12 cellular contexts compared by ENCODE assay signal in the genomic region with DNA sequence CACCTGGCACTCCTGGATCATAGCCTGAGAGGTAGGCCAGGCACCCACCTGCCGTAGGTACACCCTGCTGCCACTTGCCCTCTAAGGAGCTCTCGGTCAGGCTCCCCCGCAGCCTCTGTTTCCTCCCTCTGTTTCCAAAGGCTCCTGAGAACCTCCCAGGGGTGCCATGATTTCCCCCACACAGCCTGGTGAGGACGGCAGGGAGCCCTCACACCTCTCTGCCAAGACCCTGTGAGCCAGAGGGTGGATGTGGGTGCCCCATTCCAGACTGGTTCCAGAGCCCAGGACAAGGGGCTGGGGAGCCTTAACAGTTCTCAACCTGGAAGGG. TPM values are rescaled to one million over a fixed set of nuclear protein-coding genes. Genes with fewer than 3 reads are reported as not detected.
A peak's percentile ranks its signal among the peaks of the same experiment; 100 is the strongest.
DNase-seq lines count a peak whose midpoint lies in the region; ATAC-seq and TF ChIP-seq lines count a peak whose summit lies in the region.
"Had no signal": no experiment of that assay in that cellular context is flagged by ENCODE, and none has a peak within 500 bp of the region (broad histone marks: within the 10 kb centered on the region; RNA-seq: fewer than 3 reads in every experiment).

No MANE protein-coding gene starts in this region.

- no peak overlapping the region for H3K9ac ChIP-seq in IMR-90 (ENCODE audit: low read depth, low read length)
- H3K9ac ChIP-seq in GM23248 = no peak overlapping the region

- no peaks in the 10 kb centered on the region for H3K36me3 Mint-ChIP-seq in activated T-cell treated with anti-CD3 and anti-CD28 coated beads, Interleukin-2, amount 50 U/mL, for 72 hours (ENCODE audit: insufficient read depth in 2 of 2)
- peaks cover 7% of the 10 kb centered on the region for H3K36me3 Mint-ChIP-seq in effector memory CD8-positive, alpha-beta T cell (ENCODE audit: insufficient read depth)

- H3K9me1 ChIP-seq in IMR-90 (ENCODE audit: insufficient read depth, low read length) = 0 out of 2 replicates have a peak, but pooled peaks cover under 1% of the 10 kb centered on the region

- H2BK120ac ChIP-seq in IMR-90 (ENCODE audit: low read depth, low read length) = no peak overlapping the region

- H4K8ac ChIP-seq in IMR-90 (ENCODE audit: low read depth in 2 of 2, low read length in 2 of 2) = no peak overlapping the region

- H4K20me1 ChIP-seq in IMR-90 (ENCODE audit: insufficient read depth, low read length) = no peaks in the 10 kb centered on the region
- H4K20me1 ChIP-seq in GM23248 (ENCODE audit: insufficient read depth) = no peaks in the 10 kb centered on the region

- no peak overlapping the region for H2AK5ac ChIP-seq in IMR-90 (ENCODE audit: low read depth, low read length)

- H3K4me1 ChIP-seq in IMR-90 (ENCODE audit: control insufficient read depth, insufficient read depth, low read length) (peaks cover 5% of the 10 kb centered on the region; the same call in 1 of the 2 replicates), psoas muscle (peaks cover 52% of the 10 kb centered on the region), GM23248 (ENCODE audit: insufficient read depth) (no peaks in the 10 kb centered on the region)

- POLR2A ChIA-PET in IMR-90 (lab: Charles Lee; ENCODE audit: unreplicated experiment) = no interaction called here

- dilution Hi-C loops in IMR-90 (cut with HindIII; ENCODE audit: low sequenced_read_pairs, unreplicated experiment) = no loop called here

- H3K23ac ChIP-seq in IMR-90 (ENCODE audit: low read depth, low read length) = no peak overlapping the region

- H2BK20ac ChIP-seq in IMR-90 (ENCODE audit: low read depth, low read length) = no peak overlapping the region

- no peak overlapping the region for H3K56ac ChIP-seq in IMR-90 (ENCODE audit: extremely low read depth, insufficient read depth, low read length)

- H3K4me3 ChIP-seq in IMR-90 (ENCODE audit: insufficient read depth, low read depth, low read length) = no peak overlapping the region
- peak overlapping the region; percentile 87 for H3K4me3 ChIP-seq in psoas muscle
- no peak overlapping the region for H3K4me3 ChIP-seq in GM23248
- H3K4me3 ChIP-seq in lower leg skin (ENCODE audit: low read depth, poor library complexity, severe bottlenecking) = no peak overlapping the region

- no peaks in the 10 kb centered on the region for H3K79me2 ChIP-seq in GM23248 (ENCODE audit: insufficient read depth)

- no peak for TF ChIP-seq CTCF in IMR-90 (conservative IDR thresholded peaks at IDR 0.05; ENCODE audit: low read depth, low read length)
- no peak for TF ChIP-seq CTCF in psoas muscle (IDR thresholded peaks at IDR 0.05)
- TF ChIP-seq CTCF in lower leg skin (IDR thresholded peaks at IDR 0.05) = no peak

- no peak overlapping the region for H4K91ac ChIP-seq in IMR-90 (ENCODE audit: insufficient read depth, low read depth, low read length)

- no peak overlapping the region for H2BK15ac ChIP-seq in IMR-90 (ENCODE audit: low read depth, low read length)

- H3K4me1 Mint-ChIP-seq in activated T-cell treated with anti-CD3 and anti-CD28 coated beads, Interleukin-2, amount 50 U/mL, for 72 hours (ENCODE audit: low read depth) = peaks cover 4% of the 10 kb centered on the region
- H3K4me1 Mint-ChIP-seq in effector memory CD8-positive, alpha-beta T cell (ENCODE audit: low read depth in 2 of 2) = peaks cover 17% of the 10 kb centered on the region in 2 donors

- TF ChIP-seq RAD21 in IMR-90 (IDR thresholded peaks at IDR 0.05; ENCODE audit: low read length) = no peak

- H3K14ac ChIP-seq in IMR-90 (replicated peaks; ENCODE audit: low read depth, low read length) = no peak overlapping the region

- peak overlapping the region; percentile 61 to 96 for H3K4me3 Mint-ChIP-seq in activated T-cell treated with anti-CD3 and anti-CD28 coated beads, Interleukin-2, amount 50 U/mL, for 72 hours
- peak overlapping the region; percentile 99 to 100 for H3K4me3 Mint-ChIP-seq in effector memory CD8-positive, alpha-beta T cell

- no peaks in the 10 kb centered on the region for H3K9me2 ChIP-seq in GM23248 (ENCODE audit: insufficient read depth)

- H3K9me3 Mint-ChIP-seq in activated T-cell treated with anti-CD3 and anti-CD28 coated beads, Interleukin-2, amount 50 U/mL, for 72 hours = no peaks in the 10 kb centered on the region
- no peaks in the 10 kb centered on the region for H3K9me3 Mint-ChIP-seq in effector memory CD8-positive, alpha-beta T cell

- peak overlapping the region; percentile 43 for H2AFZ ChIP-seq in IMR-90 (replicated peaks; ENCODE audit: low read length, poor library complexity)
- no peak overlapping the region for H2AFZ ChIP-seq in GM23248

- H3F3A ChIP-seq in GM23248 (ENCODE audit: insufficient read depth) = no peaks in the 10 kb centered on the region

- H3K27ac ChIP-seq in IMR-90 (ENCODE audit: insufficient read depth, low read length) = no peak overlapping the region
- H3K27ac ChIP-seq in psoas muscle = peak overlapping the region; percentile 85
- no peak overlapping the region for H3K27ac ChIP-seq in GM23248
- H3K27ac ChIP-seq: ascending aorta had no signal

- H3K18ac ChIP-seq in IMR-90 (ENCODE audit: low read depth, low read length) = no peak overlapping the region

- H3K9me3 ChIP-seq in IMR-90 (ENCODE audit: control insufficient read depth, insufficient read depth, low read length) (no peaks in the 10 kb centered on the region), psoas muscle (no peaks in the 10 kb centered on the region), GM23248 (ENCODE audit: low read depth) (no peaks in the 10 kb centered on the region)
- H3K9me3 ChIP-seq: ascending aorta had no signal

- in situ Hi-C loops in IMR-90 (cut with MboI; ENCODE audit: low sequenced_read_pairs) (no loop called here), GM23248 (cut with MboI) (no loop called here)

- H3K4me2 ChIP-seq in IMR-90 (ENCODE audit: low read depth, low read length) (no peak overlapping the region), GM23248 (ENCODE audit: unreplicated experiment) (no peak overlapping the region)

- no peak overlapping the region for H3K27ac Mint-ChIP-seq in activated T-cell treated with anti-CD3 and anti-CD28 coated beads, Interleukin-2, amount 50 U/mL, for 72 hours
- no peak overlapping the region for H3K27ac Mint-ChIP-seq in effector memory CD8-positive, alpha-beta T cell

- ATAC-seq in activated T-cell treated with anti-CD3 and anti-CD28 coated beads, Interleukin-2, amount 50 U/mL, for 72 hours (replicated peaks in 1 of 2) = no peak
- ATAC-seq in IMR-90 (ENCODE audit: low read depth) (no peak), psoas muscle (no peak)
- no peak for ATAC-seq in effector memory CD8-positive, alpha-beta T cell (replicated peaks)
- ATAC-seq: PC-3 had no signal

- H3K27me3 ChIP-seq in IMR-90 (ENCODE audit: control insufficient read depth, insufficient read depth, low read length) (peaks cover 61% of the 10 kb centered on the region), psoas muscle (ENCODE audit: insufficient read depth in 3 of 3, low read length in 2 of 3) (no peaks in the 10 kb centered on the region), GM23248 (replicated peaks; ENCODE audit: insufficient read depth) (peaks cover 19% of the 10 kb centered on the region)
- H3K27me3 ChIP-seq: ascending aorta had no signal

- H2AK9ac ChIP-seq in IMR-90 (replicated peaks; ENCODE audit: low read depth, low read length, poor library complexity) = no peak overlapping the region

- no peak overlapping the region for H4K5ac ChIP-seq in IMR-90 (ENCODE audit: low read depth, low read length)

- peaks cover 7% of the 10 kb centered on the region for H3K27me3 Mint-ChIP-seq in activated T-cell treated with anti-CD3 and anti-CD28 coated beads, Interleukin-2, amount 50 U/mL, for 72 hours (ENCODE audit: low read depth)
- peaks cover 0 to 4% of the 10 kb centered on the region in 2 donors for H3K27me3 Mint-ChIP-seq in effector memory CD8-positive, alpha-beta T cell

- H3K4ac ChIP-seq in IMR-90 (ENCODE audit: low read depth, low read length) = no peak overlapping the region

- H3K36me3 ChIP-seq in IMR-90 (ENCODE audit: control insufficient read depth, insufficient read depth, low read length) (no peaks in the 10 kb centered on the region), psoas muscle (ENCODE audit: insufficient read depth in 1 of 2, low read depth in 1 of 2) (no peaks in the 10 kb centered on the region), GM23248 (ENCODE audit: low read depth) (no peaks in the 10 kb centered on the region)
- H3K36me3 ChIP-seq: ascending aorta had no signal

- CTCF ChIA-PET in IMR-90 (lab: Yijun Ruan, JAX) = no interaction called here

- DNase-seq in activated T-cell treated with anti-CD3 and anti-CD28 coated beads, Interleukin-2, amount 50 U/mL, for 72 hours = no peak
- no peak for DNase-seq in activated T-cell treated with anti-CD3 and anti-CD28 coated beads, Interleukin-2, amount 50 U/mL, for 1 hour
- DNase-seq in IMR-90 = no peak
- DNase-seq in effector memory CD8-positive, alpha-beta T cell = no peak
- no peak for DNase-seq in psoas muscle
- no peak for DNase-seq in HuH-7.5 (ENCODE audit: low spot score)
- DNase-seq in GM23248 = no peak
- no peak for DNase-seq in lower leg skin (ENCODE audit: low spot score in 2 of 2)
- DNase-seq: NCI-H526, PC-3, small intestine had no signal

- H3K79me1 ChIP-seq in IMR-90 (ENCODE audit: low read depth in 1 of 2, low read length in 2 of 2) = no peaks in the 10 kb centered on the region

- intact Hi-C loops in IMR-90 (cut with micrococcal nuclease) (no loop called here), psoas muscle (cut with DNase I) (no loop called here), lower leg skin (cut with DNase I; ENCODE audit: low total_unique reads) (no loop called here)

- no peak overlapping the region for H2BK5ac ChIP-seq in IMR-90 (ENCODE audit: low read depth, low read length, poor library complexity, severe bottlenecking)

- BruUV-seq in IMR-90 (replicated peaks; lab: Mats Ljungman, UMichigan) = no TSS peak

- no peak for TF ChIP-seq POLR2A in IMR-90 (IDR thresholded peaks at IDR 0.05; ENCODE audit: low read depth, low read length)
- no peak for TF ChIP-seq POLR2A in lower leg skin (IDR thresholded peaks at IDR 0.05)

- no CpG with 5 or more reads among the region's 4 CpGs for WGBS in IMR-90 (ENCODE audit: extremely low coverage in 2 of 2, insufficient read length in 1 of 2), 2 experiments
- 76 to 90% (median 86%) methylated on average over 4 of the region's 4 CpGs for WGBS in psoas muscle, 3 donors
- 70 to 71% methylated on average over 4 of the region's 4 CpGs for WGBS in GM23248 (ENCODE audit: low coverage in 1 of 2, low lambda C conversion rate in 2 of 2, missing lambda C conversion rate in 2 of 2), 2 experiments
- WGBS in lower leg skin, 2 donors = 85 to 90% methylated on average over 4 of the region's 4 CpGs

RNA-seq across cellular contexts. Expression of gene ABLIM2, which starts 1.6 kb away (rescaled TPM):
- under 1 TPM; 0.34 to 0.60 TPM for total RNA-seq in activated T-cell treated with anti-CD3 and anti-CD28 coated beads, Interleukin-2, amount 50 U/mL, for 72 hours
- under 0.01 TPM in 2 replicates for total RNA-seq in IMR-90 (2012; rRNA removed)
- polyA plus RNA-seq in IMR-90 (2012; rRNA removed) = 0.07 and 0.10 TPM in 2 replicates
- 0.05 and 0.08 TPM in 2 replicates for polyA plus RNA-seq in IMR-90 (2012; cell fraction: cytosol; rRNA removed)
- 0.08 TPM in 2 replicates for polyA plus RNA-seq in IMR-90 (2012; cell fraction: nucleus; rRNA removed; ENCODE audit: low replicate concordance)
- 100 to 1,000 TPM; 127 to 956 (median 461) TPM for total RNA-seq in psoas muscle
- polyA plus RNA-seq in psoas muscle = 100 to 1,000 TPM in 2 of 3 donors, 10 to 100 TPM in 1; 82.2 to 295 (median 123) TPM
- not detected in 2 replicates for total RNA-seq in GM23248 (2014; rRNA removed; shearing (Covaris generic))
- polyA plus RNA-seq in GM23248 (2016; fragmentation: Nextera tagmentation; extraction: Ambion mirVana) = not detected in 2 replicates
- 10 to 100 TPM; 10.6 to 31.7 (median 20.3) TPM for total RNA-seq in lower leg skin

RNA-seq across cellular contexts. Expression of gene SH3TC1, which starts 38.9 kb away (rescaled TPM):
- 10 to 100 TPM; 15.2 to 39.0 TPM for total RNA-seq in activated T-cell treated with anti-CD3 and anti-CD28 coated beads, Interleukin-2, amount 50 U/mL, for 72 hours
- total RNA-seq in IMR-90 (2012; rRNA removed) (1.4 and 1.6 TPM in 2 replicates), psoas muscle (1 to 10 TPM; 4.6 to 7.9 (median 4.9) TPM), lower leg skin (10 to 100 TPM; 10.1 to 15.9 (median 11.1) TPM)
- polyA plus RNA-seq in IMR-90 (2012; rRNA removed) (2.2 and 2.3 TPM in 2 replicates), psoas muscle (1 to 10 TPM; 1.9 to 5.0 (median 4.0) TPM), GM23248 (2016; fragmentation: Nextera tagmentation; extraction: Ambion mirVana) (0.57 and 2.3 TPM in 2 replicates)
- 2.4 and 2.5 TPM in 2 replicates for polyA plus RNA-seq in IMR-90 (2012; cell fraction: cytosol; rRNA removed)
- 7.2 and 19.2 TPM in 2 replicates for polyA plus RNA-seq in IMR-90 (2012; cell fraction: nucleus; rRNA removed; ENCODE audit: low replicate concordance)
- 6.5 and 9.9 TPM in 2 replicates for total RNA-seq in GM23248 (2014; rRNA removed; shearing (Covaris generic))

Comparison
In these comparisons a context has a peak if more than half of its experiments do, and no peak if none do; other contexts are left out.
1. RNA of gene ABLIM2, which starts 1.6 kb away (total RNA-seq): 127 to 956 TPM in psoas muscle and 10.6 to 31.7 TPM in lower leg skin; 0.34 to 0.60 TPM in activated T-cell treated with anti-CD3 and anti-CD28 coated beads, Interleukin-2, amount 50 U/mL, for 72 hours, under 0.01 TPM in IMR-90 and not detected in GM23248; every median in the first group is over 4 times any median in the second.